ENCODE assay signal across 10 cellular contexts in genomic region chr9:68685770-68686169, GRCh38. TPM values are rescaled to one million over a fixed set of nuclear protein-coding genes. Genes with fewer than 3 reads are reported as not detected.
A peak's percentile ranks its signal among the peaks of the same experiment; 100 is the strongest.
DNase-seq lines count a peak whose midpoint lies in the region; ATAC-seq, FAIRE-seq and TF ChIP-seq lines count a peak whose summit lies in the region.
"Had no signal": no experiment of that assay in that cellular context is flagged by ENCODE, and none has a peak within 500 bp of the region (broad histone marks: within the 10 kb centered on the region; RNA-seq: fewer than 3 reads in every experiment).

No MANE protein-coding gene starts in this region.

- peak; percentile 95 for ATAC-seq in GM21786 (IDR thresholded peaks at IDR 0.05; ENCODE audit: unreplicated experiment)
- peak; percentile 78 for ATAC-seq in stimulated activated naive CD8-positive, alpha-beta T cell treated with anti-CD3 and anti-CD28 coated beads, Interleukin-15, amount 100 ng/mL, for 72 hours
- ATAC-seq in psoas muscle, result no peak

- intact Hi-C loops in MCF 10A (cut with micrococcal nuclease) (no loop called here), breast epithelium (cut with DNase I; ENCODE audit: low total_unique reads) (no loop called here), psoas muscle (cut with DNase I) (no loop called here)

- POLR2A ChIA-PET in MCF 10A (lab: Yijun Ruan, JAX), result no interaction called here

- TF ChIP-seq POLR2A in breast epithelium (IDR thresholded peaks at IDR 0.05), result no peak

- H3K9me3 ChIP-seq in breast epithelium (no peaks in the 10 kb centered on the region), psoas muscle (no peaks in the 10 kb centered on the region)

- no peaks in the 10 kb centered on the region for H3K36me3 ChIP-seq in breast epithelium
- no peaks in the 10 kb centered on the region for H3K36me3 ChIP-seq in bronchial epithelial cell (ENCODE audit: control insufficient read depth, insufficient read depth, low read length)
- H3K36me3 ChIP-seq in psoas muscle (ENCODE audit: insufficient read depth in 1 of 2, low read depth in 1 of 2), result no peaks in the 10 kb centered on the region

- no peaks in the 10 kb centered on the region for H3K9me3 Mint-ChIP-seq in MCF 10A (ENCODE audit: unreplicated experiment)
- H3K9me3 Mint-ChIP-seq in stimulated activated naive CD8-positive, alpha-beta T cell treated with anti-CD3 and anti-CD28 coated beads, Interleukin-15, amount 100 ng/mL, for 72 hours, result no peaks in the 10 kb centered on the region
- H3K9me3 Mint-ChIP-seq: activated naive CD4-positive, alpha-beta T cell treated with anti-CD3 and anti-CD28 coated beads, Interleukin-2, amount 50 U/mL, for 24 hours had no signal

- DNase-seq in MCF 10A (ENCODE audit: unreplicated experiment) (peak; percentile 38), breast epithelium (ENCODE audit: low spot score in 2 of 2) (no peak), LNCaP clone FGC (ENCODE audit: low read depth) (peak; percentile 6), bronchial epithelial cell (ENCODE audit: low read depth) (peak; percentile 13), psoas muscle (no peak)
- DNase-seq in stimulated activated naive CD8-positive, alpha-beta T cell treated with anti-CD3 and anti-CD28 coated beads, Interleukin-15, amount 100 ng/mL, for 72 hours, result peak; percentile 10 to 37
- no peak for DNase-seq in NK-92 treated with Interleukin-12 subunit alpha and Interleukin-12 subunit beta, amount 100 ng/mL, for 24 hours (lab: John Stamatoyannopoulos, UW)
- DNase-seq: right cardiac atrium had no signal

- BruUV-seq in MCF 10A (replicated peaks; lab: Mats Ljungman, UMichigan), result no TSS peak

- CTCF ChIA-PET in MCF 10A (lab: Yijun Ruan, JAX), result no interaction called here

- no peak for FAIRE-seq in bronchial epithelial cell (lab: Jason Lieb, UNC)

- 51 to 69% (median 57%) methylated on average over 3 of the region's 3 CpGs for WGBS in psoas muscle, 3 donors

- no peaks in the 10 kb centered on the region for H3K36me3 Mint-ChIP-seq in MCF 10A (ENCODE audit: insufficient read depth, unreplicated experiment)
- H3K36me3 Mint-ChIP-seq: activated naive CD4-positive, alpha-beta T cell treated with anti-CD3 and anti-CD28 coated beads, Interleukin-2, amount 50 U/mL, for 24 hours had no signal

- no peaks in the 10 kb centered on the region for H3K4me1 ChIP-seq in breast epithelium
- no peaks in the 10 kb centered on the region for H3K4me1 ChIP-seq in psoas muscle

- no peak overlapping the region for H3K4me3 ChIP-seq in breast epithelium
- no peak overlapping the region for H3K4me3 ChIP-seq in LNCaP clone FGC (ENCODE audit: low read depth, low read length)
- no peak overlapping the region for H3K4me3 ChIP-seq in bronchial epithelial cell (ENCODE audit: low read depth, low read length)
- no peak overlapping the region for H3K4me3 ChIP-seq in psoas muscle

- no peak overlapping the region for H3K27ac Mint-ChIP-seq in MCF 10A (ENCODE audit: low read depth, unreplicated experiment)
- no peak overlapping the region for H3K27ac Mint-ChIP-seq in stimulated activated naive CD8-positive, alpha-beta T cell treated with anti-CD3 and anti-CD28 coated beads, Interleukin-15, amount 100 ng/mL, for 72 hours
- H3K27ac Mint-ChIP-seq: activated naive CD4-positive, alpha-beta T cell treated with anti-CD3 and anti-CD28 coated beads, Interleukin-2, amount 50 U/mL, for 24 hours had no signal

- H3K27ac ChIP-seq in breast epithelium, result no peak overlapping the region
- no peak overlapping the region for H3K27ac ChIP-seq in psoas muscle

- H3K27me3 ChIP-seq in breast epithelium, result no peaks in the 10 kb centered on the region
- no peaks in the 10 kb centered on the region for H3K27me3 ChIP-seq in bronchial epithelial cell (ENCODE audit: control insufficient read depth, insufficient read depth, low read length)
- peaks cover 0 to 18% (median 0%) of the 10 kb centered on the region in 3 donors for H3K27me3 ChIP-seq in psoas muscle (ENCODE audit: insufficient read depth in 3 of 3, low read length in 2 of 3)

- H3K27me3 Mint-ChIP-seq in MCF 10A (ENCODE audit: insufficient read depth, unreplicated experiment), result peaks cover 21% of the 10 kb centered on the region
- peaks cover 39% of the 10 kb centered on the region for H3K27me3 Mint-ChIP-seq in stimulated activated naive CD8-positive, alpha-beta T cell treated with anti-CD3 and anti-CD28 coated beads, Interleukin-15, amount 100 ng/mL, for 72 hours

- no peak overlapping the region for H3K4me3 Mint-ChIP-seq in MCF 10A (ENCODE audit: unreplicated experiment)
- no peak overlapping the region for H3K4me3 Mint-ChIP-seq in stimulated activated naive CD8-positive, alpha-beta T cell treated with anti-CD3 and anti-CD28 coated beads, Interleukin-15, amount 100 ng/mL, for 72 hours
- H3K4me3 Mint-ChIP-seq: activated naive CD4-positive, alpha-beta T cell treated with anti-CD3 and anti-CD28 coated beads, Interleukin-2, amount 50 U/mL, for 24 hours had no signal

- no peak for TF ChIP-seq CTCF in MCF 10A (IDR thresholded peaks at IDR 0.05; ENCODE audit: unreplicated experiment)
- no peak for TF ChIP-seq CTCF in breast epithelium (IDR thresholded peaks at IDR 0.05)
- TF ChIP-seq CTCF in LNCaP clone FGC (IDR thresholded peaks at IDR 0.05; ENCODE audit: control insufficient read depth, extremely low read depth, insufficient read depth), result peak; percentile 74
- peak; percentile 17 for TF ChIP-seq CTCF in bronchial epithelial cell (IDR thresholded peaks at IDR 0.05; ENCODE audit: insufficient read depth, low read length, severe bottlenecking)
- no peak for TF ChIP-seq CTCF in psoas muscle (IDR thresholded peaks at IDR 0.05)

- H3K4me1 Mint-ChIP-seq in MCF 10A (ENCODE audit: insufficient read depth, unreplicated experiment), result no peaks in the 10 kb centered on the region
- H3K4me1 Mint-ChIP-seq in stimulated activated naive CD8-positive, alpha-beta T cell treated with anti-CD3 and anti-CD28 coated beads, Interleukin-15, amount 100 ng/mL, for 72 hours, result peaks cover 13% of the 10 kb centered on the region
- H3K4me1 Mint-ChIP-seq: activated naive CD4-positive, alpha-beta T cell treated with anti-CD3 and anti-CD28 coated beads, Interleukin-2, amount 50 U/mL, for 24 hours had no signal

RNA-seq across cellular contexts. Expression of gene PIP5K1B, which starts 19.3 kb away (rescaled TPM):
- total RNA-seq in MCF 10A (2022) (0.16 TPM in 1 of 2 replicates, not detected in the other), breast epithelium (10 to 100 TPM in 1 of 3 donors, 1 to 10 TPM in 1, under 1 TPM in 1; 0.80 to 11.1 (median 9.8) TPM), bronchial epithelial cell (2.9 and 5.9 TPM in 2 replicates), psoas muscle (1 to 10 TPM; 1.1 to 1.9 (median 1.8) TPM)
- polyA plus RNA-seq in psoas muscle, result 1 to 10 TPM in 1 of 3 donors, under 1 TPM in 2; 0.48 to 2.5 (median 0.70) TPM

Comparison
In these comparisons a context has a peak if more than half of its experiments do, and no peak if none do; other contexts are left out.
1. DNase-seq: peak in MCF 10A (single experiment), LNCaP clone FGC (single experiment), bronchial epithelial cell (single experiment) and stimulated activated naive CD8-positive, alpha-beta T cell treated with anti-CD3 and anti-CD28 coated beads, Interleukin-15, amount 100 ng/mL, for 72 hours (2 of 2); none in breast epithelium (0 of 2), psoas muscle (0 of 2) and NK-92 treated with Interleukin-12 subunit alpha and Interleukin-12 subunit beta, amount 100 ng/mL, for 24 hours (single experiment).
2. CTCF ChIP-seq: peak in LNCaP clone FGC (single experiment) and bronchial epithelial cell (single experiment); none in MCF 10A (single experiment), breast epithelium (0 of 3) and psoas muscle (single experiment).
3. ATAC-seq: peak in GM21786 (single experiment) and stimulated activated naive CD8-positive, alpha-beta T cell treated with anti-CD3 and anti-CD28 coated beads, Interleukin-15, amount 100 ng/mL, for 72 hours (single experiment); none in psoas muscle (0 of 4).